ENCODE assay signal across 8 cellular contexts in genomic region chr1:25562101-25562927, GRCh38. TPM values are rescaled to one million over a fixed set of nuclear protein-coding genes. Genes with fewer than 3 reads are reported as not detected.
DNase-seq lines count a peak whose midpoint lies in the region; ATAC-seq, FAIRE-seq and TF ChIP-seq lines count a peak whose summit lies in the region.

No MANE protein-coding gene starts in this region.

- intact Hi-C loops in kidney (cut with DNase I), result no loop called here

- H3K27ac ChIP-seq in kidney (ENCODE audit: low read depth in 2 of 2, low read length in 2 of 2), result no peak overlapping the region

- ATAC-seq in HG03571 (IDR thresholded peaks at IDR 0.05; ENCODE audit: unreplicated experiment) (peak; percentile 68), esophagus mucosa (peak; percentile 38), HG03280 (IDR thresholded peaks at IDR 0.05; ENCODE audit: unreplicated experiment) (no peak)

- no peaks in the 10 kb centered on the region for H3K9me3 Mint-ChIP-seq in activated CD4-positive, alpha-beta T cell treated with anti-CD3 and anti-CD28 coated beads, Interleukin-2, amount 10 ng/mL, durations not matched to agents 7 days and 5 days

- peaks cover 0 to 19% of the 10 kb centered on the region in 2 donors for H3K4me1 ChIP-seq in kidney (ENCODE audit: control insufficient read depth in 1 of 2, insufficient read depth in 1 of 2, low read depth in 1 of 2, low read length in 2 of 2)

- H3K4me3 ChIP-seq in kidney (ENCODE audit: low read length in 2 of 2), result no peak overlapping the region

- H3K27ac Mint-ChIP-seq in activated CD4-positive, alpha-beta T cell treated with anti-CD3 and anti-CD28 coated beads, Interleukin-2, amount 10 ng/mL, durations not matched to agents 7 days and 5 days, result peak overlapping the region; percentile 98

- CTCF ChIA-PET in activated CD4-positive, alpha-beta T cell treated with anti-CD3 and anti-CD28 coated beads, Interleukin-2, amount 10 ng/mL, durations not matched to agents 7 days and 5 days (lab: Charles Lee), result interaction anchor here (0.6 to 0.9 kb wide), 2 partner anchors 16 to 1407 kb away, joined by 3 read pairs; no protein-coding TSS in a partner anchor

- no peak overlapping the region for H3K9ac ChIP-seq in kidney (ENCODE audit: low read length in 2 of 2)

- peak overlapping the region; percentile 82 for H3K4me3 Mint-ChIP-seq in activated CD4-positive, alpha-beta T cell treated with anti-CD3 and anti-CD28 coated beads, Interleukin-2, amount 10 ng/mL, durations not matched to agents 7 days and 5 days

- H3K36me3 ChIP-seq in kidney (ENCODE audit: control insufficient read depth in 1 of 2, insufficient read depth in 2 of 2, low read length in 2 of 2), result peaks cover 6 to 21% of the 10 kb centered on the region in 2 donors

- H3K36me3 Mint-ChIP-seq in activated CD4-positive, alpha-beta T cell treated with anti-CD3 and anti-CD28 coated beads, Interleukin-2, amount 10 ng/mL, durations not matched to agents 7 days and 5 days (ENCODE audit: low read depth), result peaks cover 78% of the 10 kb centered on the region

- TF ChIP-seq CTCF in kidney (IDR thresholded peaks at IDR 0.05; ENCODE audit: borderline replicate concordance, extremely low read depth, insufficient read depth), result no peak

- no peaks in the 10 kb centered on the region for H3K9me3 ChIP-seq in kidney (ENCODE audit: control insufficient read depth in 1 of 2, low read length in 2 of 2)

- H3K4me1 Mint-ChIP-seq in activated CD4-positive, alpha-beta T cell treated with anti-CD3 and anti-CD28 coated beads, Interleukin-2, amount 10 ng/mL, durations not matched to agents 7 days and 5 days, result peaks cover 94% of the 10 kb centered on the region

- DNase-seq in GM19240 (ENCODE audit: insufficient read length, low spot score) (peak; percentile 94), kidney (no peak), OCI-M2 (lab: John Stamatoyannopoulos, UW; ENCODE audit: unreplicated experiment) (no peak)
- DNase-seq in activated CD4-positive, alpha-beta T cell treated with anti-CD3 and anti-CD28 coated beads, Interleukin-2, amount 10 ng/mL, durations not matched to agents 7 days and 5 days, result peak; percentile 92
- DNase-seq in stimulated activated naive CD4-positive, alpha-beta T cell (lab: John Stamatoyannopoulos, UW), result peak; percentile 68 to 96 (median 90)

- no peaks in the 10 kb centered on the region for H3K27me3 Mint-ChIP-seq in activated CD4-positive, alpha-beta T cell treated with anti-CD3 and anti-CD28 coated beads, Interleukin-2, amount 10 ng/mL, durations not matched to agents 7 days and 5 days

- FAIRE-seq in kidney (lab: Jason Lieb, UNC), result no peak

- POLR2A ChIA-PET in activated CD4-positive, alpha-beta T cell treated with anti-CD3 and anti-CD28 coated beads, Interleukin-2, amount 10 ng/mL, durations not matched to agents 7 days and 5 days (lab: Charles Lee), result no interaction called here

RNA-seq across cellular contexts. Expression of gene LDLRAP1, which starts 18.9 kb away (rescaled TPM):
- total RNA-seq in activated CD4-positive, alpha-beta T cell treated with anti-CD3 and anti-CD28 coated beads, Interleukin-2, amount 10 ng/mL, durations not matched to agents 7 days and 5 days, result 10 to 100 TPM; 64.4 to 65.3 TPM
- total RNA-seq in esophagus mucosa, result 18.8 TPM
- 26.2 TPM for total RNA-seq in kidney
- 14.4 TPM for polyA plus RNA-seq in kidney (ENCODE audit: insufficient read depth, low read depth, low replicate concordance)

RNA-seq across cellular contexts. Expression of gene MAN1C1, which starts 54.3 kb away (rescaled TPM):
- 10 to 100 TPM; 28.9 to 31.1 TPM for total RNA-seq in activated CD4-positive, alpha-beta T cell treated with anti-CD3 and anti-CD28 coated beads, Interleukin-2, amount 10 ng/mL, durations not matched to agents 7 days and 5 days
- total RNA-seq in esophagus mucosa (2.6 TPM), kidney (31.7 TPM)
- polyA plus RNA-seq in kidney (ENCODE audit: insufficient read depth, low read depth, low replicate concordance), result 65.5 TPM

Comparison
In these comparisons a context has a peak if more than half of its experiments do, and no peak if none do; other contexts are left out.
1. DNase-seq: peak in GM19240 (single experiment), activated CD4-positive, alpha-beta T cell treated with anti-CD3 and anti-CD28 coated beads, Interleukin-2, amount 10 ng/mL, durations not matched to agents 7 days and 5 days (single experiment) and stimulated activated naive CD4-positive, alpha-beta T cell (6 of 6); none in kidney (single experiment) and OCI-M2 (single experiment).